In the genomic region with DNA sequence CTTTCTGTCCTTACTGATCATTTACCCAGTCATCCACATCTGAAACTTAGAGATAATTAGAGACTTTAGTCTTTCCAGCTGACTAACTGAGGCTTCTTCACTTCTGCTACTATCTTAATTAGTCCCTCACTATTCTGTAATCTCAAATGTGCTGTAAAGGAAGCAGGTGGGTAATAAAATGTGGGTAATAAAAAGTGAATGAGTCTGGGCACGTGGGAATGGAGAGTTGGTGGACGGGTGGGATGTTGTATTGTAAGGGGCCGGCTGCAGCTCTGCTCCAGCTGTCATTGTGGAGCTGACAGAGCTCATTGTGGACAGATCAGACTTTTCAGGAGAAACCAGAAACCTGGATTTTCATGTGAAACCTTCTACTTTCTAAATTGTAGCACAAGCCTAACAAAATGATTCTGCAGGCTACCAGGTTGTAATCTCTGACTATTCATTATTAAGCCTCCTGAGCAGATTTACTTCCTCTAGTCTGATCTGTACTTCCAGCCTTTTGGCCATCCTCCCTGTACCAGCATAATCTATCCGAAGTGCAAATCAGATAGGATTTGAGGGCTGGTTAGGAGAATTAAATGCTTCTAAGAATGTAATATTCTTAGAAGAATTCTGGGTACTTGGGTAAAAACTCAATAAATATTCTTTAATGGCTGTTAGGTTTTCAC, we compare ENCODE assay signal across 17 cellular contexts. TPM values are rescaled to one million over a fixed set of nuclear protein-coding genes. Genes with fewer than 3 reads are reported as not detected.
DNase-seq lines count a peak whose midpoint lies in the region; ATAC-seq and TF ChIP-seq lines count a peak whose summit lies in the region.
"Had no signal": no experiment of that assay in that cellular context is flagged by ENCODE, and none has a peak within 500 bp of the region (broad histone marks: within the 10 kb centered on the region; RNA-seq: fewer than 3 reads in every experiment).

No MANE protein-coding gene starts in this region.

- H3K36me3 ChIP-seq in left ventricle myocardium inferior (no peaks in the 10 kb centered on the region), esophagus muscularis mucosa (no peaks in the 10 kb centered on the region)

- ATAC-seq in stimulated activated memory B cell treated with anti-CD40 and anti-IgM and Interleukin-4, amounts not matched to agents 10 μg/mL and 1 μg/mL and 100 μg/mL, for 72 hours = no peak
- ATAC-seq in GM18520 (IDR thresholded peaks at IDR 0.05; ENCODE audit: unreplicated experiment) = no peak
- ATAC-seq: activated CD4-positive, CD25-positive, alpha-beta regulatory T cell treated with anti-CD3 and anti-CD28 coated beads, Interleukin-2, amount 50 U/mL, for 24 hours had no signal

- DNase-seq in NCI-H1092 treated with DMSO at 0.1 percent for 48 hours (lab: John Stamatoyannopoulos, UW) = peak; percentile 30
- no peak for DNase-seq in NCI-H1092 (lab: John Stamatoyannopoulos, UW)
- DNase-seq in NCI-H526 (lab: John Stamatoyannopoulos, UW) = peak; percentile 37 to 44
- DNase-seq in left ventricle myocardium inferior = no peak
- DNase-seq in esophagus muscularis mucosa (ENCODE audit: extremely low spot score) = no peak
- no peak for DNase-seq in amygdala (lab: John Stamatoyannopoulos, UW)
- DNase-seq: 8988T; activated naive CD4-positive, alpha-beta T cell treated with Interleukin-2 at 50 U/mL for 16 hours; C1 segment of cervical spinal cord; foreskin melanocyte; islet precursor cell; NCI-H1694 treated with DMSO at 0.1 percent for 48 hours had no signal

- H3K27ac Mint-ChIP-seq in stimulated activated memory B cell treated with anti-CD40 and anti-IgM and Interleukin-4, amounts not matched to agents 10 μg/mL and 1 μg/mL and 100 μg/mL, for 72 hours = peak overlapping the region; percentile 29
- H3K27ac Mint-ChIP-seq: T-helper 1 cell treated with Interleukin-12 subunit alpha and Interleukin-12 subunit beta and Interleukin-4 antibody, amounts not matched to agents 30 μg/mL and 1 μg/mL, for 36 hours had no signal

- TF ChIP-seq CTCF in left ventricle myocardium inferior (IDR thresholded peaks at IDR 0.05; ENCODE audit: borderline replicate concordance) = no peak
- TF ChIP-seq CTCF in esophagus muscularis mucosa (IDR thresholded peaks at IDR 0.05) = no peak

- H3K4me1 Mint-ChIP-seq in stimulated activated memory B cell treated with anti-CD40 and anti-IgM and Interleukin-4, amounts not matched to agents 10 μg/mL and 1 μg/mL and 100 μg/mL, for 72 hours = peaks cover 49% of the 10 kb centered on the region

- H3K9me3 ChIP-seq in left ventricle myocardium inferior (replicated peaks) (no peaks in the 10 kb centered on the region), esophagus muscularis mucosa (no peaks in the 10 kb centered on the region)

- H3K27me3 ChIP-seq in left ventricle myocardium inferior (ENCODE audit: low read depth) (no peaks in the 10 kb centered on the region), esophagus muscularis mucosa (no peaks in the 10 kb centered on the region)

- peaks cover 25% of the 10 kb centered on the region for H3K36me3 Mint-ChIP-seq in stimulated activated memory B cell treated with anti-CD40 and anti-IgM and Interleukin-4, amounts not matched to agents 10 μg/mL and 1 μg/mL and 100 μg/mL, for 72 hours
- H3K36me3 Mint-ChIP-seq: brain had no signal

- TF ChIP-seq POLR2A in esophagus muscularis mucosa (IDR thresholded peaks at IDR 0.05; ENCODE audit: low read depth) = no peak

- WGBS in esophagus muscularis mucosa = 68% methylated on average over 4 of the region's 4 CpGs

- no peaks in the 10 kb centered on the region for H3K9me3 Mint-ChIP-seq in stimulated activated memory B cell treated with anti-CD40 and anti-IgM and Interleukin-4, amounts not matched to agents 10 μg/mL and 1 μg/mL and 100 μg/mL, for 72 hours
- H3K9me3 Mint-ChIP-seq: brain; T-helper 1 cell treated with Interleukin-12 subunit alpha and Interleukin-12 subunit beta and Interleukin-4 antibody, amounts not matched to agents 30 μg/mL and 1 μg/mL, for 36 hours had no signal

- peaks cover 87% of the 10 kb centered on the region for H3K4me1 ChIP-seq in left ventricle myocardium inferior
- H3K4me1 ChIP-seq in esophagus muscularis mucosa = peaks cover 53 to 92% (median 81%) of the 10 kb centered on the region in 4 donors

- H3K27ac ChIP-seq in left ventricle myocardium inferior (replicated peaks) = peak overlapping the region; percentile 85
- H3K27ac ChIP-seq in esophagus muscularis mucosa (replicated peaks in 1 of 4) = peak overlapping the region in 2 of 4 donors; percentile 12 to 58

- no peak overlapping the region for H3K4me3 ChIP-seq in left ventricle myocardium inferior
- no peak overlapping the region for H3K4me3 ChIP-seq in esophagus muscularis mucosa

- no peaks in the 10 kb centered on the region for H3K27me3 Mint-ChIP-seq in stimulated activated memory B cell treated with anti-CD40 and anti-IgM and Interleukin-4, amounts not matched to agents 10 μg/mL and 1 μg/mL and 100 μg/mL, for 72 hours
- H3K27me3 Mint-ChIP-seq: brain had no signal

- no peak for TF ChIP-seq EP300 in esophagus muscularis mucosa (IDR thresholded peaks at IDR 0.05)

- intact Hi-C loops in left ventricle myocardium inferior (cut with micrococcal nuclease) (loop anchor here (10.0 kb wide), 2 partner anchors 46 to 266 kb away; partner anchors contain the start of genes MED21 and STK38L), esophagus muscularis mucosa (cut with DNase I) (no loop called here)

- H3K4me3 Mint-ChIP-seq in stimulated activated memory B cell treated with anti-CD40 and anti-IgM and Interleukin-4, amounts not matched to agents 10 μg/mL and 1 μg/mL and 100 μg/mL, for 72 hours = no peak overlapping the region
- H3K4me3 Mint-ChIP-seq: brain; T-helper 1 cell treated with Interleukin-12 subunit alpha and Interleukin-12 subunit beta and Interleukin-4 antibody, amounts not matched to agents 30 μg/mL and 1 μg/mL, for 36 hours had no signal

RNA-seq across cellular contexts. Expression of gene BMAL2, which starts 42.0 kb away (rescaled TPM):
- total RNA-seq in left ventricle myocardium inferior (1.5 TPM), esophagus muscularis mucosa (1 to 10 TPM; 3.6 to 7.3 (median 5.0) TPM)

RNA-seq across cellular contexts. Expression of gene STK38L, which starts 46.5 kb away (rescaled TPM):
- 75.4 TPM for total RNA-seq in left ventricle myocardium inferior
- 100 to 1,000 TPM in 1 of 4 donors, 10 to 100 TPM in 3; 64.6 to 102 (median 82.4) TPM for total RNA-seq in esophagus muscularis mucosa

Comparison
In these comparisons a context has a peak if more than half of its experiments do, and no peak if none do; other contexts are left out.
1. DNase-seq: peak in NCI-H1092 treated with DMSO at 0.1 percent for 48 hours (single experiment) and NCI-H526 (2 of 2); none in NCI-H1092 (single experiment), left ventricle myocardium inferior (single experiment), esophagus muscularis mucosa (single experiment) and amygdala (0 of 56).